In genomic region chr2:229578052-229578846, GRCh38 we compare ENCODE assay signal across 19 cellular contexts.
"Had no signal": no experiment of that assay in that cellular context is flagged by ENCODE, and none has a peak within 500 bp of the region (broad histone marks: within the 10 kb centered on the region; RNA-seq: fewer than 3 reads in every experiment).

No MANE protein-coding gene starts in this region.

- H3K9me3 Mint-ChIP-seq: activated B cell treated with CpG ODN at 0.5 μM for 24 hours; activated CD4-positive, alpha-beta memory T cell treated with anti-CD3 and anti-CD28 coated beads, Interleukin-2, amount 10 ng/mL, durations not matched to agents 7 days and 5 days; activated naive CD8-positive, alpha-beta T cell treated with anti-CD3 and anti-CD28 coated beads, Interleukin-2, amount 10 ng/mL, durations not matched to agents 7 days and 5 days; activated T-helper 17 cell treated with anti-CD3 and anti-CD28 coated beads, Interleukin-2, amount 50 U/mL, for 72 hours; natural killer cell; T-cell had no signal

- ATAC-seq: activated CD8-positive, alpha-beta memory T cell treated with anti-CD3 and anti-CD28 coated beads, Interleukin-2, amount 10 ng/mL, durations not matched to agents 7 days and 5 days; activated T-helper 17 cell treated with anti-CD3 and anti-CD28 coated beads, Interleukin-2, amount 50 U/mL, for 72 hours; left cardiac atrium; natural killer cell; T-cell; upper lobe of right lung had no signal

- H3K4me3 ChIP-seq: coronary artery, upper lobe of right lung had no signal

- DNase-seq: activated B cell treated with CpG ODN at 0.5 μM for 24 hours; activated CD4-positive, alpha-beta memory T cell treated with anti-CD3 and anti-CD28 coated beads, Interleukin-2, amount 10 ng/mL, durations not matched to agents 7 days and 5 days; activated CD4-positive, alpha-beta T cell treated with anti-CD3 and anti-CD28 coated beads for 48 hours; activated CD8-positive, alpha-beta memory T cell treated with anti-CD3 and anti-CD28 coated beads, Interleukin-2, amount 10 ng/mL, durations not matched to agents 7 days and 5 days; activated naive CD4-positive, alpha-beta T cell; activated naive CD8-positive, alpha-beta T cell treated with anti-CD3 and anti-CD28 coated beads, Interleukin-2, amount 10 ng/mL, durations not matched to agents 7 days and 5 days; amygdala; central memory CD4-positive, alpha-beta T cell; left cardiac atrium; mesenchymal stem cell; natural killer cell; stimulated activated CD4-positive, alpha-beta T cell treated with anti-CD3 and anti-CD28 coated beads, Interleukin-12 subunit alpha, Interleukin-12 subunit beta, amount 100 ng/mL, for 4 hours; stimulated activated CD4-positive, alpha-beta T cell treated with anti-CD3 and anti-CD28 coated beads, Interleukin-1b, Interleukin-23, amount 100 ng/mL, for 48 hours; stimulated activated CD8-positive, alpha-beta memory T cell treated with anti-CD3 and anti-CD28 coated beads, Interleukin-4, amount 100 ng/mL, for 48 hours; stimulated activated naive CD4-positive, alpha-beta T cell; T-cell; upper lobe of right lung had no signal

- H3K9me3 ChIP-seq: upper lobe of right lung had no signal

- H3K4me1 Mint-ChIP-seq: activated B cell treated with CpG ODN at 0.5 μM for 24 hours; activated CD4-positive, alpha-beta memory T cell treated with anti-CD3 and anti-CD28 coated beads, Interleukin-2, amount 10 ng/mL, durations not matched to agents 7 days and 5 days; activated CD8-positive, alpha-beta memory T cell treated with anti-CD3 and anti-CD28 coated beads, Interleukin-2, amount 10 ng/mL, durations not matched to agents 7 days and 5 days; activated naive CD8-positive, alpha-beta T cell treated with anti-CD3 and anti-CD28 coated beads, Interleukin-2, amount 10 ng/mL, durations not matched to agents 7 days and 5 days; activated T-helper 17 cell treated with anti-CD3 and anti-CD28 coated beads, Interleukin-2, amount 50 U/mL, for 72 hours; natural killer cell; T-cell had no signal

- H3K27ac Mint-ChIP-seq: activated B cell treated with CpG ODN at 0.5 μM for 24 hours; activated CD4-positive, alpha-beta memory T cell treated with anti-CD3 and anti-CD28 coated beads, Interleukin-2, amount 10 ng/mL, durations not matched to agents 7 days and 5 days; activated CD8-positive, alpha-beta memory T cell treated with anti-CD3 and anti-CD28 coated beads, Interleukin-2, amount 10 ng/mL, durations not matched to agents 7 days and 5 days; activated naive CD8-positive, alpha-beta T cell treated with anti-CD3 and anti-CD28 coated beads, Interleukin-2, amount 10 ng/mL, durations not matched to agents 7 days and 5 days; activated T-helper 17 cell treated with anti-CD3 and anti-CD28 coated beads, Interleukin-2, amount 50 U/mL, for 72 hours; natural killer cell; T-cell had no signal

- H3K4me3 Mint-ChIP-seq: activated B cell treated with CpG ODN at 0.5 μM for 24 hours; activated CD4-positive, alpha-beta memory T cell treated with anti-CD3 and anti-CD28 coated beads, Interleukin-2, amount 10 ng/mL, durations not matched to agents 7 days and 5 days; activated CD8-positive, alpha-beta memory T cell treated with anti-CD3 and anti-CD28 coated beads, Interleukin-2, amount 10 ng/mL, durations not matched to agents 7 days and 5 days; activated naive CD8-positive, alpha-beta T cell treated with anti-CD3 and anti-CD28 coated beads, Interleukin-2, amount 10 ng/mL, durations not matched to agents 7 days and 5 days; activated T-helper 17 cell treated with anti-CD3 and anti-CD28 coated beads, Interleukin-2, amount 50 U/mL, for 72 hours; natural killer cell; T-cell had no signal

- H3K36me3 ChIP-seq: upper lobe of right lung had no signal

- H3K27ac ChIP-seq: coronary artery, upper lobe of right lung had no signal

- H3K36me3 Mint-ChIP-seq: activated CD8-positive, alpha-beta memory T cell treated with anti-CD3 and anti-CD28 coated beads, Interleukin-2, amount 10 ng/mL, durations not matched to agents 7 days and 5 days; activated naive CD8-positive, alpha-beta T cell treated with anti-CD3 and anti-CD28 coated beads, Interleukin-2, amount 10 ng/mL, durations not matched to agents 7 days and 5 days; natural killer cell; T-cell had no signal

- H3K4me1 ChIP-seq: upper lobe of right lung had no signal
